Comparison of ENCODE assay signal across 37 cellular contexts in the genomic region with DNA sequence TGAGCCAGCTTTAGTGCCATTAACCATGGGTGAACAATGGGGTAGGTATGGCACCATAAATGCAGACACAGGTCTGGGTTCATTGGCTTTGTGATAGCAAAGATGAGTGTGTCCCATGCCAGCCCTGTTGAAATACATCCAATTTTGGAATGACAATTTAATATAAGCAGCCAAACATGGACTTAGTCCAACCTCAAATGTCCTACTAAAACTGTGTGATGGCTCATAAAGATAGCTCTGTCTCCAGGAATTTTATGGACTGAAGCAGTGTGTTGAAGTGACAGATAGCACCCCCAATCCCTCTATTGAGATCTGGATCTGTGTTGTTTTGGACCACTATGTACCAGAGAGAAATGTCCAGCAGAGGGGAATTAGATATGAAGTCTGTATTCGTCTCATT.
"Had no signal": no experiment of that assay in that cellular context is flagged by ENCODE, and none has a peak within 500 bp of the region (broad histone marks: within the 10 kb centered on the region; RNA-seq: fewer than 3 reads in every experiment).

No MANE protein-coding gene starts in this region.

- H3K27me3 Mint-ChIP-seq: activated CD4-positive, alpha-beta memory T cell treated with anti-CD3 and anti-CD28 coated beads, Interleukin-2, amount 10 ng/mL, durations not matched to agents 7 days and 5 days; activated CD4-positive, alpha-beta T cell treated with anti-CD3 and anti-CD28 coated beads for 36 hours; activated CD4-positive, alpha-beta T cell treated with anti-CD3 and anti-CD28 coated beads, Interleukin-2, amount 10 ng/mL, durations not matched to agents 7 days and 5 days; activated CD8-positive, alpha-beta memory T cell treated with anti-CD3 and anti-CD28 coated beads, Interleukin-2, amount 10 ng/mL, durations not matched to agents 7 days and 5 days; activated naive CD4-positive, alpha-beta T cell treated with anti-CD3 and anti-CD28 coated beads, Interleukin-2, amount 10 ng/mL, durations not matched to agents 7 days and 5 days; activated naive CD4-positive, alpha-beta T cell treated with anti-CD3 and anti-CD28 coated beads, Interleukin-2, amount 50 U/mL, for 24 hours; activated naive CD8-positive, alpha-beta T cell; activated naive CD8-positive, alpha-beta T cell treated with anti-CD3 and anti-CD28 coated beads, Interleukin-2, amount 50 U/mL, for 24 hours; activated T-cell treated with anti-CD3 and anti-CD28 coated beads, Interleukin-2, amount 50 U/mL, for 24 hours; central memory CD8-positive, alpha-beta T cell had no signal

- H3K27ac ChIP-seq: ascending aorta, cardiac muscle cell, WERI-Rb-1 had no signal

- DNase-seq: activated CD4-positive, alpha-beta memory T cell treated with anti-CD3 and anti-CD28 coated beads, Interleukin-2, amount 10 ng/mL, durations not matched to agents 7 days and 5 days; activated CD4-positive, alpha-beta T cell treated with anti-CD3 and anti-CD28 coated beads for 1 hour; activated CD4-positive, alpha-beta T cell treated with anti-CD3 and anti-CD28 coated beads for 36 hours; activated CD4-positive, alpha-beta T cell treated with anti-CD3 and anti-CD28 coated beads for 48 hours; activated CD4-positive, alpha-beta T cell treated with anti-CD3 and anti-CD28 coated beads, Interleukin-2, amount 10 ng/mL, durations not matched to agents 7 days and 5 days; activated CD4-positive, alpha-beta T cell treated with anti-CD3 and anti-CD28 coated beads, Interleukin-2, amount 50 U/mL, for 48 hours; activated CD4-positive, CD25-positive, alpha-beta regulatory T cell; activated CD8-positive, alpha-beta memory T cell treated with anti-CD3 and anti-CD28 coated beads for 24 hours; activated CD8-positive, alpha-beta memory T cell treated with anti-CD3 and anti-CD28 coated beads, Interleukin-2, amount 10 ng/mL, durations not matched to agents 7 days and 5 days; activated CD8-positive, alpha-beta memory T cell treated with anti-CD3 and anti-CD28 coated beads, Interleukin-2, amount 50 U/mL, for 48 hours; activated CD8-positive, alpha-beta T cell treated with anti-CD3 and anti-CD28 coated beads, Interleukin-2, amount 10 ng/mL, durations not matched to agents 7 days and 5 days; activated effector memory CD4-positive, alpha-beta T cell treated with Interleukin-2 at 50 U/mL for 16 hours; activated gamma-delta T cell; activated naive CD4-positive, alpha-beta T cell treated with anti-CD3 and anti-CD28 coated beads, Interleukin-2, amount 10 ng/mL, durations not matched to agents 7 days and 5 days; activated naive CD4-positive, alpha-beta T cell treated with Interleukin-2 at 50 U/mL for 16 hours; activated naive CD8-positive, alpha-beta T cell treated with anti-CD3 and anti-CD28 coated beads, Interleukin-2, amount 10 ng/mL, durations not matched to agents 7 days and 5 days; activated naive CD8-positive, alpha-beta T cell treated with anti-CD3 and anti-CD28 coated beads, Interleukin-2, amount 50 U/mL, for 24 hours; activated T-cell treated with anti-CD3 and anti-CD28 coated beads, Interleukin-2, amount 50 U/mL, for 24 hours; activated T-cell treated with anti-CD3 and anti-CD28 coated beads, Interleukin-2, amount 50 U/mL, for 48 hours; amygdala; anterior cingulate cortex; caudate nucleus; cerebellar nuclear complex; T-helper 1 cell; T-helper 2 cell; T-helper 9 cell; WERI-Rb-1 had no signal

- H3K9me3 ChIP-seq: ascending aorta had no signal

- H3K4me3 ChIP-seq: ascending aorta, cardiac muscle cell had no signal

- H3K4me1 Mint-ChIP-seq: activated CD4-positive, alpha-beta memory T cell treated with anti-CD3 and anti-CD28 coated beads, Interleukin-2, amount 10 ng/mL, durations not matched to agents 7 days and 5 days; activated CD4-positive, alpha-beta T cell treated with anti-CD3 and anti-CD28 coated beads for 36 hours; activated CD4-positive, alpha-beta T cell treated with anti-CD3 and anti-CD28 coated beads, Interleukin-2, amount 10 ng/mL, durations not matched to agents 7 days and 5 days; activated CD8-positive, alpha-beta memory T cell treated with anti-CD3 and anti-CD28 coated beads, Interleukin-2, amount 10 ng/mL, durations not matched to agents 7 days and 5 days; activated naive CD4-positive, alpha-beta T cell treated with anti-CD3 and anti-CD28 coated beads, Interleukin-2, amount 10 ng/mL, durations not matched to agents 7 days and 5 days; activated naive CD4-positive, alpha-beta T cell treated with anti-CD3 and anti-CD28 coated beads, Interleukin-2, amount 50 U/mL, for 24 hours; activated naive CD8-positive, alpha-beta T cell treated with anti-CD3 and anti-CD28 coated beads, Interleukin-2, amount 10 ng/mL, durations not matched to agents 7 days and 5 days; activated naive CD8-positive, alpha-beta T cell treated with anti-CD3 and anti-CD28 coated beads, Interleukin-2, amount 50 U/mL, for 24 hours; central memory CD8-positive, alpha-beta T cell had no signal

- H3K9me3 Mint-ChIP-seq: activated CD4-positive, alpha-beta T cell treated with anti-CD3 and anti-CD28 coated beads, Interleukin-2, amount 10 ng/mL, durations not matched to agents 7 days and 5 days; activated naive CD4-positive, alpha-beta T cell treated with anti-CD3 and anti-CD28 coated beads, Interleukin-2, amount 10 ng/mL, durations not matched to agents 7 days and 5 days; activated naive CD4-positive, alpha-beta T cell treated with anti-CD3 and anti-CD28 coated beads, Interleukin-2, amount 50 U/mL, for 24 hours; activated naive CD8-positive, alpha-beta T cell treated with anti-CD3 and anti-CD28 coated beads, Interleukin-2, amount 50 U/mL, for 24 hours; T-helper 1 cell treated with Interleukin-12 subunit alpha and Interleukin-12 subunit beta and Interleukin-4 antibody, amounts not matched to agents 30 μg/mL and 1 μg/mL, for 36 hours; T-helper 2 cell treated with Interferon-gamma antibody and Interleukin-4, amounts not matched to agents 5 μg/mL and 100 μg/mL, for 36 hours had no signal

- H3K36me3 ChIP-seq: ascending aorta, cardiac muscle cell, WERI-Rb-1 had no signal

- H3K36me3 Mint-ChIP-seq: activated CD8-positive, alpha-beta memory T cell treated with anti-CD3 and anti-CD28 coated beads, Interleukin-2, amount 10 ng/mL, durations not matched to agents 7 days and 5 days; activated naive CD4-positive, alpha-beta T cell treated with anti-CD3 and anti-CD28 coated beads, Interleukin-2, amount 10 ng/mL, durations not matched to agents 7 days and 5 days; activated naive CD4-positive, alpha-beta T cell treated with anti-CD3 and anti-CD28 coated beads, Interleukin-2, amount 50 U/mL, for 24 hours; activated naive CD8-positive, alpha-beta T cell; activated naive CD8-positive, alpha-beta T cell treated with anti-CD3 and anti-CD28 coated beads, Interleukin-2, amount 10 ng/mL, durations not matched to agents 7 days and 5 days; brain had no signal

- H3K27me3 ChIP-seq: ascending aorta, cardiac muscle cell had no signal

- H3K27ac Mint-ChIP-seq: activated CD4-positive, alpha-beta memory T cell treated with anti-CD3 and anti-CD28 coated beads, Interleukin-2, amount 10 ng/mL, durations not matched to agents 7 days and 5 days; activated CD4-positive, alpha-beta T cell treated with anti-CD3 and anti-CD28 coated beads for 36 hours; activated CD4-positive, alpha-beta T cell treated with anti-CD3 and anti-CD28 coated beads, Interleukin-2, amount 10 ng/mL, durations not matched to agents 7 days and 5 days; activated CD8-positive, alpha-beta memory T cell treated with anti-CD3 and anti-CD28 coated beads, Interleukin-2, amount 10 ng/mL, durations not matched to agents 7 days and 5 days; activated CD8-positive, alpha-beta T cell treated with anti-CD3 and anti-CD28 coated beads, Interleukin-2, amount 10 ng/mL, durations not matched to agents 7 days and 5 days; activated naive CD4-positive, alpha-beta T cell treated with anti-CD3 and anti-CD28 coated beads, Interleukin-2, amount 10 ng/mL, durations not matched to agents 7 days and 5 days; activated naive CD4-positive, alpha-beta T cell treated with anti-CD3 and anti-CD28 coated beads, Interleukin-2, amount 50 U/mL, for 24 hours; activated naive CD8-positive, alpha-beta T cell; activated naive CD8-positive, alpha-beta T cell treated with anti-CD3 and anti-CD28 coated beads, Interleukin-2, amount 10 ng/mL, durations not matched to agents 7 days and 5 days; activated naive CD8-positive, alpha-beta T cell treated with anti-CD3 and anti-CD28 coated beads, Interleukin-2, amount 50 U/mL, for 24 hours; activated T-cell treated with anti-CD3 and anti-CD28 coated beads, Interleukin-2, amount 50 U/mL, for 24 hours; activated T-helper 2 cell treated with anti-CD3 and anti-CD28 coated beads, Interferon-gamma antibody, Interleukin-2, Interleukin-4, amounts not matched to agents 10 μg/mL and 5 μg/mL and 100 μg/mL, durations not matched to agents 14 hours and 24 hours and 36 hours; brain; T-helper 1 cell treated with Interleukin-12 subunit alpha and Interleukin-12 subunit beta and Interleukin-4 antibody, amounts not matched to agents 30 μg/mL and 1 μg/mL, for 36 hours; T-helper 2 cell treated with Interferon-gamma antibody and Interleukin-4, amounts not matched to agents 5 μg/mL and 100 μg/mL, for 36 hours; WTC11 had no signal

- H3K4me3 Mint-ChIP-seq: activated CD4-positive, alpha-beta memory T cell treated with anti-CD3 and anti-CD28 coated beads, Interleukin-2, amount 10 ng/mL, durations not matched to agents 7 days and 5 days; activated CD4-positive, alpha-beta T cell treated with anti-CD3 and anti-CD28 coated beads for 36 hours; activated CD4-positive, alpha-beta T cell treated with anti-CD3 and anti-CD28 coated beads, Interleukin-2, amount 10 ng/mL, durations not matched to agents 7 days and 5 days; activated CD8-positive, alpha-beta memory T cell treated with anti-CD3 and anti-CD28 coated beads, Interleukin-2, amount 10 ng/mL, durations not matched to agents 7 days and 5 days; activated CD8-positive, alpha-beta T cell treated with anti-CD3 and anti-CD28 coated beads, Interleukin-2, amount 10 ng/mL, durations not matched to agents 7 days and 5 days; activated naive CD4-positive, alpha-beta T cell treated with anti-CD3 and anti-CD28 coated beads, Interleukin-2, amount 10 ng/mL, durations not matched to agents 7 days and 5 days; activated naive CD4-positive, alpha-beta T cell treated with anti-CD3 and anti-CD28 coated beads, Interleukin-2, amount 50 U/mL, for 24 hours; activated naive CD8-positive, alpha-beta T cell; activated naive CD8-positive, alpha-beta T cell treated with anti-CD3 and anti-CD28 coated beads, Interleukin-2, amount 10 ng/mL, durations not matched to agents 7 days and 5 days; activated naive CD8-positive, alpha-beta T cell treated with anti-CD3 and anti-CD28 coated beads, Interleukin-2, amount 50 U/mL, for 24 hours; activated T-cell treated with anti-CD3 and anti-CD28 coated beads, Interleukin-2, amount 50 U/mL, for 24 hours; brain; central memory CD8-positive, alpha-beta T cell; T-helper 1 cell treated with Interleukin-12 subunit alpha and Interleukin-12 subunit beta and Interleukin-4 antibody, amounts not matched to agents 30 μg/mL and 1 μg/mL, for 36 hours; T-helper 2 cell treated with Interferon-gamma antibody and Interleukin-4, amounts not matched to agents 5 μg/mL and 100 μg/mL, for 36 hours; WTC11 had no signal

- H3K4me1 ChIP-seq: ascending aorta had no signal
